In the genomic region with DNA sequence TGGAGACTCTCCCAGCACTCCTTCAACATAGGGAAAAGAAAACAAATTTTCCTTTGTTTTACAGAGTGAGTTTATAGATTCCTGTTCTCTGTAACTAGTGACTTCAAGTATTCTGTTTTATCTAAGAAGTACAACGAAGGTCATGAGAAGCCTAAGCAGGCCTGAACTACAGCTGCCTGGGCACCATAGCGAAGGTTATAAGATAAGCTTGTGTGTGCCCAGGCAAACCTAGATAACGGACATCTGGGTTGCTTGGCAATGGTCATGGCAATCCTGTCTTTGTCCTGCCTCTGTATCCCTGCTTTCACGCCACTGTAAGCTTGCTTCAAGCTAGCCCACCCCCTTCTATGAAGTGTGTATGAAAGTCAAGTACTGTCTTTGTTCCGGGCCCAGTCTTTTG, we compare ENCODE assay signal across 10 cellular contexts. TPM values are rescaled to one million over a fixed set of nuclear protein-coding genes. Genes with fewer than 3 reads are reported as not detected.
DNase-seq lines count a peak whose midpoint lies in the region; FAIRE-seq and TF ChIP-seq lines count a peak whose summit lies in the region.
"Not testable (repeated sequence)": the region's sequence is repeated elsewhere in the genome, so short reads cannot be mapped to it uniquely, and the experiment has no call there.
"Had no signal": no experiment of that assay in that cellular context is flagged by ENCODE, and none has a peak within 500 bp of the region (broad histone marks: within the 10 kb centered on the region; RNA-seq: fewer than 3 reads in every experiment).

No MANE protein-coding gene starts in this region.

- not testable (repeated sequence) for H3K14ac ChIP-seq in H1 (ENCODE audit: insufficient read length)

- H4K91ac ChIP-seq in H1 (replicated peaks; ENCODE audit: insufficient read length, low read length) = not testable (repeated sequence)

- not testable (repeated sequence) for DNase-seq in RWPE1 (ENCODE audit: low spot score); H1 (ENCODE audit: low read depth in 1 of 2, low spot score in 2 of 2); hepatocyte (ENCODE audit: low spot score); osteocyte (ENCODE audit: extremely low spot score, unreplicated experiment); smooth muscle cell (lab: John Stamatoyannopoulos, UW; ENCODE audit: unreplicated experiment)

- not testable (repeated sequence) for H3K9me3 Mint-ChIP-seq in osteocyte (ENCODE audit: unreplicated experiment)

- not testable (repeated sequence) for H3K9ac ChIP-seq in H1 (replicated peaks in 1 of 4; ENCODE audit: extremely low read depth in 1 of 4, low read depth in 3 of 4, low read length in 3 of 4); smooth muscle cell (ENCODE audit: low read depth)
- H3K9ac ChIP-seq in mucosa of stomach (ENCODE audit: low read length) = peak overlapping the region; percentile 8

- TF ChIP-seq EP300 in H1 (IDR thresholded peaks at IDR 0.05; ENCODE audit: borderline replicate concordance in 1 of 2, low read depth in 2 of 2, low read length in 2 of 2) = not testable (repeated sequence)

- not testable (repeated sequence) for H3K9me3 ChIP-seq in HEK293 (ENCODE audit: control insufficient read depth, insufficient read depth, low read depth, low read length); H1 (ENCODE audit: insufficient read depth in 2 of 2, low read depth in 1 of 2, low read length in 1 of 2); hepatocyte (ENCODE audit: low read depth); mucosa of stomach (ENCODE audit: control insufficient read depth, low read length); smooth muscle cell (replicated peaks; ENCODE audit: low read depth)

- not testable (repeated sequence) for H3K23me2 ChIP-seq in H1 (ENCODE audit: low read depth, low read length)

- not testable (repeated sequence) for H3K4me3 Mint-ChIP-seq in osteocyte (ENCODE audit: unreplicated experiment)

- not testable (repeated sequence) for H2BK12ac ChIP-seq in H1 (ENCODE audit: low read depth, low read length)

- POLR2A ChIA-PET in HEK293 (lab: Yijun Ruan, JAX) = interaction anchor here (1.1 kb wide), 1 partner anchor 85 kb away, joined by 3 read pairs; a partner anchor contains a TSS
- POLR2A ChIA-PET in RWPE1 (lab: Yijun Ruan, JAX; ENCODE audit: low non-redundant PET) = not testable (repeated sequence)
- POLR2A ChIA-PET in H1 (lab: Charles Lee; ENCODE audit: partially characterized antibody) = interaction anchor here (1.0 kb wide), 1 partner anchor 30 kb away, joined by 3 read pairs; a partner anchor contains a TSS

- not testable (repeated sequence) for H3K56ac ChIP-seq in H1 (replicated peaks; ENCODE audit: insufficient read length, low read depth, low read length)

- not testable (repeated sequence) for FAIRE-seq in H1 (lab: Jason Lieb, UNC)

- H3K23ac ChIP-seq in H1 (ENCODE audit: insufficient read length) = not testable (repeated sequence)

- H3K4me1 Mint-ChIP-seq in osteocyte (ENCODE audit: unreplicated experiment) = peaks cover 49% of the 10 kb centered on the region

- not testable (repeated sequence) for H3F3A ChIP-seq in smooth muscle cell (ENCODE audit: low read depth)

- H3K27ac ChIP-seq in HEK293 (ENCODE audit: extremely low read depth, low read depth, low read length) = peak overlapping the region; percentile 95
- H3K27ac ChIP-seq in RWPE1 = peak overlapping the region; percentile 94
- H3K27ac ChIP-seq in H1 (ENCODE audit: low read depth, low read length) = not testable (repeated sequence)
- peak overlapping the region; percentile 90 for H3K27ac ChIP-seq in hepatocyte
- peak overlapping the region; percentile 31 for H3K27ac ChIP-seq in smooth muscle cell (ENCODE audit: low read depth)

- H3K27me3 Mint-ChIP-seq in osteocyte (ENCODE audit: unreplicated experiment) = not testable (repeated sequence)

- not testable (repeated sequence) for H3K4me3 ChIP-seq in HEK293 (ENCODE audit: low read depth, low read length); H1 (ENCODE audit: extremely low read depth in 1 of 4, insufficient read depth in 2 of 4, low read depth in 3 of 4, low read length in 4 of 4); hepatocyte; mucosa of stomach (ENCODE audit: low read length); smooth muscle cell

- not testable (repeated sequence) for H3K4me2 ChIP-seq in H1 (ENCODE audit: insufficient read depth in 1 of 2, low read depth in 2 of 2, low read length in 2 of 2); smooth muscle cell
- peak overlapping the region; percentile 45 for H3K4me2 ChIP-seq in hepatocyte

- H3K79me2 ChIP-seq in H1 (ENCODE audit: control insufficient read depth in 1 of 2, insufficient read depth in 2 of 2, low read length in 2 of 2); hepatocyte; smooth muscle cell (ENCODE audit: low read depth): not testable (repeated sequence)

- H3K4me1 ChIP-seq in HEK293 (ENCODE audit: control insufficient read depth, insufficient read depth, low read length) (peaks cover 22% of the 10 kb centered on the region), hepatocyte (ENCODE audit: insufficient read depth) (peaks cover 21% of the 10 kb centered on the region), mucosa of stomach (ENCODE audit: control insufficient read depth, insufficient read depth, low read length) (peaks cover 41% of the 10 kb centered on the region)
- not testable (repeated sequence) for H3K4me1 ChIP-seq in H1 (replicated peaks in 1 of 4; ENCODE audit: control insufficient read depth in 3 of 4, insufficient read depth in 4 of 4, low read length in 3 of 4); smooth muscle cell (ENCODE audit: low read depth)

- H2AFZ ChIP-seq in H1 (ENCODE audit: low read length) (peak overlapping the region; percentile 62; the same call in 1 of the 2 replicates), hepatocyte (peak overlapping the region; percentile 47), smooth muscle cell (ENCODE audit: low read depth) (peak overlapping the region; percentile 55)

- CTCF ChIA-PET in HEK293 (lab: Yijun Ruan, JAX) (interaction anchor here (2.7 kb wide), 1 partner anchor 13 kb away, joined by 16 read pairs; no protein-coding TSS in a partner anchor), H1 (lab: Charles Lee; ENCODE audit: partially characterized antibody) (interaction anchor here (0.6 to 1.1 kb wide), 3 partner anchors 13 to 391 kb away, joined by 3 to 5 read pairs (median 3); no protein-coding TSS in a partner anchor)
- CTCF ChIA-PET in RWPE1 (lab: Yijun Ruan, JAX) = not testable (repeated sequence)

- not testable (repeated sequence) for H2BK120ac ChIP-seq in H1 (replicated peaks; ENCODE audit: low read depth, low read length)

- H3K27me3 ChIP-seq in H1 (replicated peaks in 1 of 4; ENCODE audit: control insufficient read depth in 3 of 4, extremely low read depth in 1 of 4, insufficient read depth in 3 of 4, low read length in 3 of 4); hepatocyte; mucosa of stomach (ENCODE audit: control insufficient read depth, insufficient read depth, low read length); smooth muscle cell (ENCODE audit: low read depth): not testable (repeated sequence)

- not testable (repeated sequence) for H3K36me3 ChIP-seq in HEK293 (ENCODE audit: control insufficient read depth in 2 of 2, insufficient read depth in 1 of 2, low read length in 2 of 2); H1 (ENCODE audit: control insufficient read depth in 2 of 4, insufficient read depth in 4 of 4, low read length in 3 of 4); hepatocyte (replicated peaks; ENCODE audit: insufficient read depth, low read depth); mucosa of stomach (ENCODE audit: control insufficient read depth, insufficient read depth, low read length); smooth muscle cell (ENCODE audit: low read depth)

- H3K9me2 ChIP-seq in hepatocyte (replicated peaks; ENCODE audit: insufficient read depth) = not testable (repeated sequence)

- H2AK5ac ChIP-seq in H1 (ENCODE audit: low read depth, low read length) = not testable (repeated sequence)

- H2BK15ac ChIP-seq in H1 (ENCODE audit: low read length) = not testable (repeated sequence)

- not testable (repeated sequence) for TF ChIP-seq POLR2A in H1 (IDR thresholded peaks at IDR 0.05; ENCODE audit: control extremely low read depth in 1 of 2, low read depth in 2 of 2, low read length in 2 of 2)

- H3K27ac Mint-ChIP-seq in osteocyte (ENCODE audit: unreplicated experiment) = peak overlapping the region; percentile 95

- H2BK20ac ChIP-seq in H1 (ENCODE audit: low read length) = not testable (repeated sequence)

- not testable (repeated sequence) for TF ChIP-seq RAD21 in H1 (IDR thresholded peaks at IDR 0.05 in 1 of 2, conservative IDR thresholded peaks at IDR 0.05 in 1 of 2; ENCODE audit: low read depth in 2 of 2, low read length in 2 of 2)

- WGBS in H1 (ENCODE audit: extremely low coverage in 1 of 2, insufficient coverage in 1 of 2, insufficient read length in 1 of 2, insufficient replicate concordance in 2 of 2, low coverage in 1 of 2, low lambda C conversion rate in 2 of 2, missing lambda C conversion rate in 1 of 2), 2 experiments = 92% methylated on average over 5 of the region's 5 CpGs; no CpG with 5 or more reads in 1 of the 2 experiments
- 69% methylated on average over 5 of the region's 5 CpGs for WGBS in hepatocyte (ENCODE audit: low lambda C conversion rate, missing lambda C conversion rate)
- 52% methylated on average over 5 of the region's 5 CpGs for WGBS in smooth muscle cell (ENCODE audit: low lambda C conversion rate)

- not testable (repeated sequence) for TF ChIP-seq CTCF in HEK293 (tag by site-specific recombination; IDR thresholded peaks at IDR 0.05); RWPE1 (conservative IDR thresholded peaks at IDR 0.05; ENCODE audit: low read depth); H1 (IDR thresholded peaks at IDR 0.05; ENCODE audit: control extremely low read depth in 1 of 3, insufficient read depth in 1 of 3, low read depth in 1 of 3, low read length in 3 of 3); hepatocyte (IDR thresholded peaks at IDR 0.05; ENCODE audit: poor library complexity); osteocyte (IDR thresholded peaks at IDR 0.05); smooth muscle cell (IDR thresholded peaks at IDR 0.05; ENCODE audit: borderline replicate concordance, insufficient read depth, poor library complexity, severe bottlenecking)

- H3K79me1 ChIP-seq in H1 (ENCODE audit: low read depth, low read length) = not testable (repeated sequence)

- not testable (repeated sequence) for H3K18ac ChIP-seq in H1 (ENCODE audit: extremely low read depth, low read length)

- H2BK5ac ChIP-seq in H1 (ENCODE audit: low read depth, low read length) = not testable (repeated sequence)

- not testable (repeated sequence) for H4K5ac ChIP-seq in H1 (ENCODE audit: insufficient read length, low read depth, low read length)

- not testable (repeated sequence) for H4K8ac ChIP-seq in H1 (ENCODE audit: extremely low read depth, insufficient read depth, low read length)

- H4K20me1 ChIP-seq in H1 (replicated peaks in 1 of 2; ENCODE audit: control insufficient read depth in 1 of 2, insufficient read depth in 2 of 2, low read length in 2 of 2); hepatocyte (ENCODE audit: insufficient read depth, poor library complexity, severe bottlenecking); smooth muscle cell (ENCODE audit: low read depth): not testable (repeated sequence)

- not testable (repeated sequence) for H3K4ac ChIP-seq in H1 (replicated peaks; ENCODE audit: insufficient read length, low read depth, low read length)

- not testable (repeated sequence) for H3K36me3 Mint-ChIP-seq in osteocyte (ENCODE audit: unreplicated experiment)

RNA-seq across cellular contexts. Expression of a gene that starts 24.0 kb away (rescaled TPM):
- total RNA-seq in H1 (2021; fragmentation: NEBNext Ultra II Directional; extraction: Animal tissue kit (Norgen Biotek cat#: 25700)) = 0.23 TPM in 1 of 2 replicates, not detected in the other
- polyA plus RNA-seq in H1 (2011; rRNA removed) (0.03 TPM in 1 of 2 replicates, not detected in the other), hepatocyte (0.76 TPM in 1 of 2 replicates, not detected in the other), smooth muscle cell (7.6 and 18.3 TPM in 2 replicates)
- not detected for polyA plus RNA-seq in H1 (2011; cell fraction: cytosol; rRNA removed)
- 0.06 TPM for polyA plus RNA-seq in H1 (2011; cell fraction: nucleus; rRNA removed)
- polyA plus RNA-seq in H1 (2012, experiment 1 of 2) = not detected in 4 replicates
- polyA plus RNA-seq in H1 (2012, experiment 2 of 2) = not detected
- polyA plus RNA-seq in H1 (2013, experiment 1 of 2) = 0.16 TPM
- 0.20 TPM for polyA plus RNA-seq in H1 (2013, experiment 2 of 2)
- 0.06 TPM in 1 of 2 replicates, not detected in the other for polyA minus RNA-seq in H1 (2011; rRNA and poly(A)+ RNA removed)
- not detected for polyA minus RNA-seq in H1 (2011; cell fraction: cytosol; rRNA and poly(A)+ RNA removed)
- polyA minus RNA-seq in H1 (2011; cell fraction: nucleus; rRNA and poly(A)+ RNA removed) = 1.5 TPM
- total RNA-seq in hepatocyte (0.23 and 0.28 TPM in 2 replicates), osteocyte (not detected in 2 replicates), smooth muscle cell (26.8 and 32.5 TPM in 2 replicates)
- total RNA-seq: CD8-positive, alpha-beta memory T cell; G401; SJCRH30 had no signal
- polyA plus RNA-seq: CD8-positive, alpha-beta memory T cell had no signal

RNA-seq across cellular contexts. Expression of a gene that starts 30.5 kb away (rescaled TPM):
- 42.7 and 45.3 TPM in 2 replicates for total RNA-seq in H1 (2021; fragmentation: NEBNext Ultra II Directional; extraction: Animal tissue kit (Norgen Biotek cat#: 25700))
- polyA plus RNA-seq in H1 (2011; rRNA removed) (6.1 and 7.2 TPM in 2 replicates), hepatocyte (30.3 and 35.0 TPM in 2 replicates), smooth muscle cell (21.3 and 32.9 TPM in 2 replicates)
- 13.1 TPM for polyA plus RNA-seq in H1 (2011; cell fraction: cytosol; rRNA removed)
- polyA plus RNA-seq in H1 (2011; cell fraction: nucleus; rRNA removed) = 7.1 TPM
- 16.0 to 22.9 TPM (median 21.4 TPM) in 4 replicates for polyA plus RNA-seq in H1 (2012, experiment 1 of 2)
- 2.4 TPM for polyA plus RNA-seq in H1 (2012, experiment 2 of 2)
- polyA plus RNA-seq in H1 (2013, experiment 1 of 2) = 35.9 TPM
- 38.3 TPM for polyA plus RNA-seq in H1 (2013, experiment 2 of 2)
- polyA minus RNA-seq in H1 (2011; rRNA and poly(A)+ RNA removed) = 18.8 and 23.5 TPM in 2 replicates
- polyA minus RNA-seq in H1 (2011; cell fraction: cytosol; rRNA and poly(A)+ RNA removed) = 24.4 TPM
- polyA minus RNA-seq in H1 (2011; cell fraction: nucleus; rRNA and poly(A)+ RNA removed) = 28.9 TPM
- total RNA-seq in hepatocyte (49.2 and 60.6 TPM in 2 replicates), osteocyte (59.1 and 64.5 TPM in 2 replicates), smooth muscle cell (37.4 and 41.5 TPM in 2 replicates)

Comparison
In these comparisons a context has a peak if more than half of its experiments do, and no peak if none do; other contexts are left out.
1. RNA of a gene that starts 24.0 kb away (total RNA-seq): 26.8 to 32.5 TPM in smooth muscle cell; 0.23 to 0.28 TPM in hepatocyte, 0.23 TPM in H1 and not detected in osteocyte; every median in the first group is over 10 times any median in the second.
2. Peak in every context shown above with its lines, with median percentiles within 50 percentile points of each other: H2AFZ ChIP-seq.